ENCODE assay signal across 8 cellular contexts in the genomic region with DNA sequence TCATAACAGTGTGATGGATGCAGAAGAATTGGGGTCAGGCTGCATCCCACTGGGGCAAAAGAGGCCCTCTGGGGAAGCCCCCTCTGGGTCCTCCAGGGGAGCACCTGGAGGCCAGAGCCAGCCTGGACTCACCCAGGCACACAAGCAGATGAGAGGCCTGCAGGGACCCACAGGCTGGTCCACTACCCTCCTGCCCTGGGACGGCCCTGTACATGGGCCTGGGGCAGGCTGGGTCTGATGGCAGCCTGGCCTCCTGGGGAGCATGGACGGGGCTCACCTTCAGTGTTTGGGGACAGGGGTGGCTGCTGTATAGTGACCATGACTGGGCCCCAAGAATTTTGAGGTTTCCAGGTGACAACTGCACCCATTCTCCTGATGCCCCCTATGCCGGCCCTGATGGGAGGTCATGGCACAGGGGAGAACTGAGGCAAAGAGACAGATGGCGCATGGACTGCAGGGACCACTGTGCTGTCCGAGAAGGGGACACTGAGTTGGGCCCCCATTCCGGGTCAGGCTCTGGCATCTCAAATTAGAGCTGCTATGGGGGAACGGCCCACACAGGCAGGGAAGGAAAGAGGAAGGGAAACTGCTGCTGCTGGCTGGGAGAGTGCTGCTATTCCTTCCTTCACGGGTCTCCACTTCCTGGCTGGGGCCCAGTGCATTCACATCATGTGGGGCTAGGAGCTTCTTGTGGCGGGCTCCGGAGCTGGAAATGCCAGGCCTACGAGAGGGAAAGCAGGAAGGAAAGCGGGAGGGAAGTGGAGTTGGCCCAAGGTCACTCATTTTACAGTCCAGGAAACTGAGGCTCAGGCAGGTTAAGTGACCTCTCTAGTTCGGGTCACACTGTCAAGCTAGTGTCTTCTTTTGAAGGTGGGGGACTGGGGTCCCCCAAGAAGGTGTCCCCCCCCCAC. TPM values are rescaled to one million over a fixed set of nuclear protein-coding genes. Genes with fewer than 3 reads are reported as not detected.
DNase-seq lines count a peak whose midpoint lies in the region; ATAC-seq, FAIRE-seq and TF ChIP-seq lines count a peak whose summit lies in the region.

No MANE protein-coding gene starts in this region.

- peak overlapping the region; percentile 98 to 99 for H3K27ac ChIP-seq in A549
- H3K27ac ChIP-seq in fibroblast of lung (ENCODE audit: insufficient read depth, low read length) = peak overlapping the region; percentile 82

- H3K4me3 Mint-ChIP-seq in T-helper 17 cell (peak overlapping the region; percentile 87), nephron (peak overlapping the region; percentile 82 to 86 (median 85))

- peak overlapping the region; percentile 19 for H2AFZ ChIP-seq in fibroblast of lung (ENCODE audit: low read length)

- H3K27ac Mint-ChIP-seq in T-helper 17 cell (peak overlapping the region; percentile 95), nephron (peak overlapping the region; percentile 80 to 97 (median 88))

- DNase-seq in A549 (ENCODE audit: low read depth in 1 of 2, low spot score in 1 of 2) (no peak), T-helper 17 cell (no peak), fibroblast of lung (ENCODE audit: low read depth in 2 of 2) (no peak), HK-2 (ENCODE audit: unreplicated experiment) (no peak)
- no peak for DNase-seq in stimulated activated CD4-positive, alpha-beta T cell treated with anti-CD3 and anti-CD28 coated beads, Interleukin-4, amount 100 ng/mL, for 4 hours

- CTCF ChIA-PET in A549 (lab: Yijun Ruan, JAX) = interaction anchor here (0.7 to 1.5 kb wide), 5 partner anchors 14 to 91 kb away, joined by 3 to 4 read pairs (median 4); no protein-coding TSS in a partner anchor

- H3K4me2 ChIP-seq in A549 (peak overlapping the region; percentile 99), fibroblast of lung (ENCODE audit: extremely low read depth, insufficient read depth, low read length) (peak overlapping the region; percentile 67)

- no peaks in the 10 kb centered on the region for H3K36me3 ChIP-seq in fibroblast of lung (ENCODE audit: control insufficient read depth, insufficient read depth, low read length)

- H3K9ac ChIP-seq in fibroblast of lung (ENCODE audit: insufficient read depth, low read length) = peak overlapping the region; percentile 52

- peaks cover 63% of the 10 kb centered on the region for H3K4me1 ChIP-seq in A549
- H3K4me1 ChIP-seq in fibroblast of lung (ENCODE audit: control insufficient read depth, extremely low read depth, insufficient read depth, low read length) = peaks cover 26% of the 10 kb centered on the region

- no peak for TF ChIP-seq POLR2A in A549 (IDR thresholded peaks at IDR 0.05; ENCODE audit: low read length)

- no peaks in the 10 kb centered on the region for H4K20me1 ChIP-seq in fibroblast of lung (ENCODE audit: control insufficient read depth, extremely low read depth, insufficient read depth, low read length)

- H3K9me3 ChIP-seq in A549 (peaks cover 16% of the 10 kb centered on the region), T-helper 17 cell (ENCODE audit: control insufficient read depth, low read length, poor library complexity, severe bottlenecking) (no peaks in the 10 kb centered on the region), fibroblast of lung (ENCODE audit: control insufficient read depth, insufficient read depth, low read depth, low read length) (no peaks in the 10 kb centered on the region)

- H3K27me3 Mint-ChIP-seq in T-helper 17 cell (no peaks in the 10 kb centered on the region), nephron (ENCODE audit: low read depth) (no peaks in the 10 kb centered on the region)

- no peak for ATAC-seq in A549
- ATAC-seq in GM21576 (IDR thresholded peaks at IDR 0.05; ENCODE audit: unreplicated experiment) = peak; percentile 19
- ATAC-seq in T-helper 17 cell = no peak
- ATAC-seq in HG03378 (IDR thresholded peaks at IDR 0.05; ENCODE audit: unreplicated experiment) = no peak

- no peaks in the 10 kb centered on the region for H3K27me3 ChIP-seq in fibroblast of lung (ENCODE audit: control insufficient read depth, insufficient read depth, low read length)

- H3K4me3 ChIP-seq in A549 (peak overlapping the region; percentile 57), fibroblast of lung (replicated peaks in 1 of 4; ENCODE audit: control extremely low read depth in 1 of 4, insufficient read depth in 1 of 4, low read depth in 3 of 4, low read length in 4 of 4) (peak overlapping the region; percentile 33 to 54 (median 42))

- no peak for FAIRE-seq in A549 (lab: Jason Lieb, UNC)

- TF ChIP-seq RAD21 in A549 (conservative IDR thresholded peaks at IDR 0.05 in 1 of 2, IDR thresholded peaks at IDR 0.05 in 1 of 2) = no peak

- no peaks in the 10 kb centered on the region for H3K36me3 Mint-ChIP-seq in T-helper 17 cell (ENCODE audit: low read depth)
- H3K36me3 Mint-ChIP-seq in nephron (ENCODE audit: low read depth) = no peaks in the 10 kb centered on the region

- H3K4me1 Mint-ChIP-seq in T-helper 17 cell (peaks cover 53% of the 10 kb centered on the region), nephron (peaks cover 51% of the 10 kb centered on the region)

- H3K9me3 Mint-ChIP-seq in nephron = no peaks in the 10 kb centered on the region

- 69% methylated on average over 11 of the region's 13 CpGs for WGBS in A549 (ENCODE audit: missing lambda C conversion rate)

- peaks cover 28% of the 10 kb centered on the region for H3K79me2 ChIP-seq in fibroblast of lung (ENCODE audit: control insufficient read depth, insufficient read depth, low read length)

- TF ChIP-seq EP300 in A549 (IDR thresholded peaks at IDR 0.05) = no peak

- TF ChIP-seq CTCF in A549 (IDR thresholded peaks at IDR 0.05) = no peak
- TF ChIP-seq CTCF in fibroblast of lung (conservative IDR thresholded peaks at IDR 0.05 in 1 of 2, IDR thresholded peaks at IDR 0.05 in 1 of 2; ENCODE audit: low read depth in 1 of 2, low read length in 2 of 2) = no peak
- no peak for TF ChIP-seq CTCF in nephron (IDR thresholded peaks at IDR 0.05; ENCODE audit: unreplicated experiment in 3 of 3)

- POLR2A ChIA-PET in A549 (lab: Yijun Ruan, JAX) = interaction anchor here (1.0 to 2.1 kb wide), 2 partner anchors 25 to 472 kb away, joined by 5 to 12 read pairs; no protein-coding TSS in a partner anchor

TF ChIP-seq in A549, 52 proteins besides CTCF, POLR2A, EP300 and RAD21:
- TF ChIP-seq ZFP36 (IDR thresholded peaks at IDR 0.05; ENCODE audit: borderline replicate concordance, partially characterized antibody) = no peak
- TF ChIP-seq CEBPB (IDR thresholded peaks at IDR 0.05) = no peak
- no peak for TF ChIP-seq SMC3 (IDR thresholded peaks at IDR 0.05)

RNA-seq across cellular contexts. Expression of a gene that starts 1.5 kb away (rescaled TPM):
- polyA plus RNA-seq in A549 (2011; rRNA removed) = 27.6 and 36.0 TPM in 2 replicates
- 108 and 125 TPM in 2 replicates for polyA plus RNA-seq in A549 (2012; cell fraction: cytosol; rRNA removed)
- 124 and 150 TPM in 2 replicates for polyA plus RNA-seq in A549 (2012; cell fraction: nucleus; rRNA removed)
- polyA plus RNA-seq in A549 (2017; fragmentation: RNase III; extraction: RNeasy Plus Mini Kit Qiagen cat#74134 plus additional on column Dnase treatment) = 30.3 to 34.5 TPM (median 33.2 TPM) in 3 replicates
- polyA minus RNA-seq in A549 (2011; rRNA and poly(A)+ RNA removed) = 20.2 and 23.0 TPM in 2 replicates
- 10 to 100 TPM; 45.2 to 54.4 TPM for total RNA-seq in T-helper 17 cell
- total RNA-seq in fibroblast of lung = 72.7 and 91.0 TPM in 2 replicates
- 30.2 and 40.0 TPM in 2 replicates for polyA plus RNA-seq in fibroblast of lung
- polyA plus RNA-seq in fibroblast of lung (2012) = 48.2 and 72.7 TPM in 2 replicates
- 47.2 and 92.9 TPM in 2 replicates for polyA minus RNA-seq in fibroblast of lung (ENCODE audit: low replicate concordance)

RNA-seq across cellular contexts. Expression of a gene that starts 36.0 kb away (rescaled TPM):
- polyA plus RNA-seq in A549 (2011; rRNA removed) (0.27 and 0.66 TPM in 2 replicates), A549 (2017; fragmentation: RNase III; extraction: RNeasy Plus Mini Kit Qiagen cat#74134 plus additional on column Dnase treatment) (0.34 to 0.46 TPM (median 0.42 TPM) in 3 replicates), fibroblast of lung (0.17 and 1.4 TPM in 2 replicates)
- 1.3 and 1.9 TPM in 2 replicates for polyA plus RNA-seq in A549 (2012; cell fraction: cytosol; rRNA removed)
- polyA plus RNA-seq in A549 (2012; cell fraction: nucleus; rRNA removed) = 1.7 TPM in 2 replicates
- polyA minus RNA-seq in A549 (2011; rRNA and poly(A)+ RNA removed) = 0.25 TPM in 1 of 2 replicates, not detected in the other
- total RNA-seq in T-helper 17 cell (10 to 100 TPM; 47.2 to 62.3 TPM), fibroblast of lung (2.8 and 4.6 TPM in 2 replicates)
- 3.1 TPM in 1 of 2 replicates, not detected in the other for polyA plus RNA-seq in fibroblast of lung (2012)
- 6.9 TPM in 1 of 2 replicates, not detected in the other for polyA minus RNA-seq in fibroblast of lung (ENCODE audit: low replicate concordance)

RNA-seq across cellular contexts. Expression of a gene that starts 39.5 kb away (rescaled TPM):
- 27.0 and 37.9 TPM in 2 replicates for polyA plus RNA-seq in A549 (2011; rRNA removed)
- 54.7 and 84.0 TPM in 2 replicates for polyA plus RNA-seq in A549 (2012; cell fraction: cytosol; rRNA removed)
- 42.3 and 55.7 TPM in 2 replicates for polyA plus RNA-seq in A549 (2012; cell fraction: nucleus; rRNA removed)
- 60.4 to 69.6 TPM (median 62.0 TPM) in 3 replicates for polyA plus RNA-seq in A549 (2017; fragmentation: RNase III; extraction: RNeasy Plus Mini Kit Qiagen cat#74134 plus additional on column Dnase treatment)
- polyA minus RNA-seq in A549 (2011; rRNA and poly(A)+ RNA removed) = 16.0 and 23.0 TPM in 2 replicates
- total RNA-seq in T-helper 17 cell = 100 to 1,000 TPM; 169 to 219 TPM
- total RNA-seq in fibroblast of lung = 56.2 and 59.9 TPM in 2 replicates
- polyA plus RNA-seq in fibroblast of lung = 7.2 and 19.5 TPM in 2 replicates
- 20.6 and 58.0 TPM in 2 replicates for polyA plus RNA-seq in fibroblast of lung (2012)
- 32.1 and 73.7 TPM in 2 replicates for polyA minus RNA-seq in fibroblast of lung (ENCODE audit: low replicate concordance)
